Comparison of ENCODE assay signal across 8 cellular contexts in genomic region chr22:37260939-37261338, GRCh38. TPM values are rescaled to one million over a fixed set of nuclear protein-coding genes. Genes with fewer than 3 reads are reported as not detected.
DNase-seq lines count a peak whose midpoint lies in the region; ATAC-seq, FAIRE-seq and TF ChIP-seq lines count a peak whose summit lies in the region.

No MANE protein-coding gene starts in this region.

- FAIRE-seq in GM18507 (lab: Jason Lieb, UNC): peak; percentile 92

- H3K36me3 Mint-ChIP-seq in activated CD8-positive, alpha-beta memory T cell treated with anti-CD3 and anti-CD28 coated beads, Interleukin-2, amount 10 ng/mL, durations not matched to agents 7 days and 5 days: peaks cover 5% of the 10 kb centered on the region

- CTCF ChIA-PET in activated CD8-positive, alpha-beta memory T cell treated with anti-CD3 and anti-CD28 coated beads, Interleukin-2, amount 10 ng/mL, durations not matched to agents 7 days and 5 days (lab: Charles Lee): interaction anchor here (0.7 to 4.6 kb wide), 42 partner anchors 8 to 503 kb away, joined by 3 to 106 read pairs (median 5); partner anchors contain the start of genes CYTH4 and RAC2

- H3K4me1 ChIP-seq in esophagus muscularis mucosa (peaks cover 0 to 11% (median 0%) of the 10 kb centered on the region in 4 donors), neutrophil (ENCODE audit: control insufficient read depth in 1 of 2, insufficient read depth in 1 of 2, low read depth in 1 of 2, low read length in 1 of 2) (peaks cover 23 to 24% of the 10 kb centered on the region in 2 experiments)

- TF ChIP-seq CTCF in AG09319 (IDR thresholded peaks at IDR 0.05; ENCODE audit: low read depth, low read length) (peak; percentile 92), esophagus muscularis mucosa (IDR thresholded peaks at IDR 0.05) (peak; percentile 65 to 91 (median 69)), neutrophil (IDR thresholded peaks at IDR 0.05) (peak; percentile 98)

- H3K9me3 ChIP-seq in esophagus muscularis mucosa: peaks cover 0 to 20% (median 15%) of the 10 kb centered on the region in 4 donors
- no peaks in the 10 kb centered on the region for H3K9me3 ChIP-seq in neutrophil

- H3K4me3 ChIP-seq in esophagus muscularis mucosa (no peak overlapping the region), neutrophil (ENCODE audit: low read depth in 1 of 2, low read length in 1 of 2) (peak overlapping the region in 1 of 2 experiments; percentile 16)

- TF ChIP-seq POLR2A in esophagus muscularis mucosa (IDR thresholded peaks at IDR 0.05; ENCODE audit: low read depth): no peak

- H3K36me3 ChIP-seq in esophagus muscularis mucosa: no peaks in the 10 kb centered on the region
- H3K36me3 ChIP-seq in neutrophil: no peaks in the 10 kb centered on the region

- H3K27me3 Mint-ChIP-seq in activated CD8-positive, alpha-beta memory T cell treated with anti-CD3 and anti-CD28 coated beads, Interleukin-2, amount 10 ng/mL, durations not matched to agents 7 days and 5 days: peaks cover 6% of the 10 kb centered on the region

- TF ChIP-seq EP300 in esophagus muscularis mucosa (IDR thresholded peaks at IDR 0.05): no peak

- 22% methylated on average over 14 of the region's 14 CpGs for WGBS in esophagus muscularis mucosa

- peaks cover 0 to 94% (median 11%) of the 10 kb centered on the region in 4 donors for H3K27me3 ChIP-seq in esophagus muscularis mucosa
- no peaks in the 10 kb centered on the region for H3K27me3 ChIP-seq in neutrophil

- H3K9me3 Mint-ChIP-seq in activated CD8-positive, alpha-beta memory T cell treated with anti-CD3 and anti-CD28 coated beads, Interleukin-2, amount 10 ng/mL, durations not matched to agents 7 days and 5 days (ENCODE audit: low read depth): peaks cover 4% of the 10 kb centered on the region

- no peak for DNase-seq in AG09319 (ENCODE audit: extremely low read depth, low read depth)
- DNase-seq in GM18507 (ENCODE audit: extremely low spot score, insufficient read length, low read depth): no peak
- peak; percentile 58 for DNase-seq in NCI-H69 (lab: John Stamatoyannopoulos, UW)
- peak; percentile 75 for DNase-seq in activated CD8-positive, alpha-beta memory T cell treated with anti-CD3 and anti-CD28 coated beads, Interleukin-2, amount 10 ng/mL, durations not matched to agents 7 days and 5 days
- no peak for DNase-seq in esophagus muscularis mucosa (ENCODE audit: extremely low spot score)

- peak; percentile 77 for ATAC-seq in activated CD8-positive, alpha-beta memory T cell treated with anti-CD3 and anti-CD28 coated beads, Interleukin-2, amount 10 ng/mL, durations not matched to agents 7 days and 5 days
- ATAC-seq in GM19023 (IDR thresholded peaks at IDR 0.05; ENCODE audit: unreplicated experiment) (no peak), GM21825 (IDR thresholded peaks at IDR 0.05; ENCODE audit: unreplicated experiment) (no peak)

- H3K27ac Mint-ChIP-seq in activated CD8-positive, alpha-beta memory T cell treated with anti-CD3 and anti-CD28 coated beads, Interleukin-2, amount 10 ng/mL, durations not matched to agents 7 days and 5 days: peak overlapping the region; percentile 42

- no peak overlapping the region for H3K4me3 Mint-ChIP-seq in activated CD8-positive, alpha-beta memory T cell treated with anti-CD3 and anti-CD28 coated beads, Interleukin-2, amount 10 ng/mL, durations not matched to agents 7 days and 5 days

- intact Hi-C loops in esophagus muscularis mucosa (cut with DNase I): no loop called here

- H3K27ac ChIP-seq in esophagus muscularis mucosa (replicated peaks in 1 of 4) (no peak overlapping the region), neutrophil (peak overlapping the region; percentile 48)

- H3K4me1 Mint-ChIP-seq in activated CD8-positive, alpha-beta memory T cell treated with anti-CD3 and anti-CD28 coated beads, Interleukin-2, amount 10 ng/mL, durations not matched to agents 7 days and 5 days: peaks cover 23% of the 10 kb centered on the region

RNA-seq across cellular contexts. Expression of gene RAC2, which starts 16.9 kb away (rescaled TPM):
- total RNA-seq in activated CD8-positive, alpha-beta memory T cell treated with anti-CD3 and anti-CD28 coated beads, Interleukin-2, amount 10 ng/mL, durations not matched to agents 7 days and 5 days: 100 to 1,000 TPM; 834 to 907 TPM
- 10 to 100 TPM in 1 of 4 donors, 1 to 10 TPM in 3; 4.1 to 21.9 (median 7.2) TPM for total RNA-seq in esophagus muscularis mucosa

RNA-seq across cellular contexts. Expression of gene CYTH4, which starts 21.4 kb away (rescaled TPM):
- 100 to 1,000 TPM in 1 of 2 experiments, 10 to 100 TPM in 1; 97.8 to 123 TPM for total RNA-seq in activated CD8-positive, alpha-beta memory T cell treated with anti-CD3 and anti-CD28 coated beads, Interleukin-2, amount 10 ng/mL, durations not matched to agents 7 days and 5 days
- 10 to 100 TPM in 2 of 4 donors, 1 to 10 TPM in 2; 5.1 to 27.3 (median 9.4) TPM for total RNA-seq in esophagus muscularis mucosa

RNA-seq across cellular contexts. Expression of gene SSTR3, which starts 48.7 kb away (rescaled TPM):
- 1 to 10 TPM; 1.3 to 2.2 TPM for total RNA-seq in activated CD8-positive, alpha-beta memory T cell treated with anti-CD3 and anti-CD28 coated beads, Interleukin-2, amount 10 ng/mL, durations not matched to agents 7 days and 5 days
- total RNA-seq in esophagus muscularis mucosa: not detected

Comparison
In these comparisons a context has a peak if more than half of its experiments do, and no peak if none do; other contexts are left out.
1. DNase-seq: peak in NCI-H69 (single experiment) and activated CD8-positive, alpha-beta memory T cell treated with anti-CD3 and anti-CD28 coated beads, Interleukin-2, amount 10 ng/mL, durations not matched to agents 7 days and 5 days (single experiment); none in AG09319 (single experiment), GM18507 (single experiment) and esophagus muscularis mucosa (single experiment).
2. RNA of gene RAC2, which starts 16.9 kb away (total RNA-seq): 834 to 907 TPM in activated CD8-positive, alpha-beta memory T cell treated with anti-CD3 and anti-CD28 coated beads, Interleukin-2, amount 10 ng/mL, durations not matched to agents 7 days and 5 days; 4.1 to 21.9 TPM in esophagus muscularis mucosa; every median in the first group is over 10 times any median in the second.
3. Peak in every context shown above with its lines, with median percentiles within 50 percentile points of each other: CTCF ChIP-seq.